In the genomic region with DNA sequence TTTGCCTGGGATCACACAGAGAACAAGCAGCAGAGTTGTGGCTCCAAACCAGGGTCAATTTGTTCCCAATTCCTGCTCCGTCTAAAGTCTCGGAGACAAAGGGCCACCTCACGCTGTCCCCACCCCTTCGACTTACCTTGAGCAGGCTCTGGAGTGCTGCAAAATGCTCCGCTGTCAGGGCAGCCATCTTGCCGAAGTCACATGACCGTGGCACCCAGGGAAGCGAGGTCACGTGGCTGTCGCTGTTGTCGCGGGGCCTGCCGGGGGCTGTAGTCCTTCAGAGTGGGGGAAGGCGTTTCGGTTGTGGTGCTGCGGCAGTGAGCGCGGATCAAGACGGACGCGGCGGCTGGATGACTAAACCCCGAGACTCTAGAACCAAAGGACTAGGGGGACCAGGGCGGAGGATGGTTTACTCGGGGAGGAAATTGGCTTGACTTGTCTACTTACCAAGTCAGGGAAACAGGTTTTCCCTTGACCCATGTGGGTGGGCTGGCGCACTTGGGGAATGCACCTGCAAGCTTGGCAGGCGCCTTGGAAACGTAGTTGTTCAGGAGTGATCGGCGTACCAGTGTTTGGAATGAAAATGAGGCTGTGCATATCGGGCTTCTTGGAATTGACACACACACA, we compare ENCODE assay signal across 8 cellular contexts. TPM values are rescaled to one million over a fixed set of nuclear protein-coding genes. Genes with fewer than 3 reads are reported as not detected.
A peak's percentile ranks its signal among the peaks of the same experiment; 100 is the strongest.
DNase-seq lines count a peak whose midpoint lies in the region; ATAC-seq and TF ChIP-seq lines count a peak whose summit lies in the region.

A gene (minus strand): TSS at position 199 of the 627 bp plus-strand sequence. CDS start 12 bp downstream, at position 187.

- CTCF ChIA-PET in RWPE1 (lab: Yijun Ruan, JAX), result interaction anchor here (0.6 kb wide), 1 partner anchor 71 kb away, joined by 6 read pairs; no protein-coding TSS in a partner anchor

- peak; percentile 95 for DNase-seq in Daoy (ENCODE audit: low read depth)
- DNase-seq in GOT3 (lab: John Stamatoyannopoulos, UW), result peak; percentile 58
- DNase-seq in LNCaP clone FGC (ENCODE audit: low read depth), result peak; percentile 80
- DNase-seq in RWPE1 (ENCODE audit: low spot score), result peak; percentile 97
- DNase-seq in activated T-helper 2 cell treated with anti-CD3 and anti-CD28 coated beads, Interferon-gamma antibody, Interleukin-2, Interleukin-4, amounts not matched to agents 10 μg/mL and 5 μg/mL and 100 μg/mL, durations not matched to agents 14 hours and 24 hours and 36 hours (ENCODE audit: low spot score), result peak; percentile 92
- DNase-seq in fibroblast of mammary gland (ENCODE audit: low read depth), result peak; percentile 91
- peak; percentile 85 to 96 (median 91) for DNase-seq in naive thymus-derived CD8-positive, alpha-beta T cell
- DNase-seq in stimulated activated naive CD4-positive, alpha-beta T cell (lab: John Stamatoyannopoulos, UW), result peak; percentile 84 to 92 (median 88)

- H3K36me3 Mint-ChIP-seq in activated T-helper 2 cell treated with anti-CD3 and anti-CD28 coated beads, Interferon-gamma antibody, Interleukin-2, Interleukin-4, amounts not matched to agents 10 μg/mL and 5 μg/mL and 100 μg/mL, durations not matched to agents 14 hours and 24 hours and 36 hours (ENCODE audit: low read depth), result no peaks in the 10 kb centered on the region
- peaks cover 0 to 3% (median 0%) of the 10 kb centered on the region in 3 donors for H3K36me3 Mint-ChIP-seq in naive thymus-derived CD8-positive, alpha-beta T cell

- peak; percentile 98 to 99 for ATAC-seq in naive thymus-derived CD8-positive, alpha-beta T cell

- H3K4me3 Mint-ChIP-seq in activated T-helper 2 cell treated with anti-CD3 and anti-CD28 coated beads, Interferon-gamma antibody, Interleukin-2, Interleukin-4, amounts not matched to agents 10 μg/mL and 5 μg/mL and 100 μg/mL, durations not matched to agents 14 hours and 24 hours and 36 hours (ENCODE audit: low read depth), result peak within 1 kb of the TSS; percentile 88
- peak within 1 kb of the TSS; percentile 86 to 97 (median 94) for H3K4me3 Mint-ChIP-seq in naive thymus-derived CD8-positive, alpha-beta T cell

- H3K27ac Mint-ChIP-seq in activated T-helper 2 cell treated with anti-CD3 and anti-CD28 coated beads, Interferon-gamma antibody, Interleukin-2, Interleukin-4, amounts not matched to agents 10 μg/mL and 5 μg/mL and 100 μg/mL, durations not matched to agents 14 hours and 24 hours and 36 hours, result peak within 1 kb of the TSS; percentile 75
- peak within 1 kb of the TSS; percentile 88 to 96 (median 93) for H3K27ac Mint-ChIP-seq in naive thymus-derived CD8-positive, alpha-beta T cell

- H3K27me3 Mint-ChIP-seq in activated T-helper 2 cell treated with anti-CD3 and anti-CD28 coated beads, Interferon-gamma antibody, Interleukin-2, Interleukin-4, amounts not matched to agents 10 μg/mL and 5 μg/mL and 100 μg/mL, durations not matched to agents 14 hours and 24 hours and 36 hours (ENCODE audit: low read depth), result no peaks in the 10 kb centered on the region
- H3K27me3 Mint-ChIP-seq in naive thymus-derived CD8-positive, alpha-beta T cell, result no peaks in the 10 kb centered on the region

- H3K4me1 Mint-ChIP-seq in activated T-helper 2 cell treated with anti-CD3 and anti-CD28 coated beads, Interferon-gamma antibody, Interleukin-2, Interleukin-4, amounts not matched to agents 10 μg/mL and 5 μg/mL and 100 μg/mL, durations not matched to agents 14 hours and 24 hours and 36 hours (ENCODE audit: low read depth), result peaks cover 22% of the 10 kb centered on the region
- peaks cover 21 to 45% (median 41%) of the 10 kb centered on the region in 4 donors for H3K4me1 Mint-ChIP-seq in naive thymus-derived CD8-positive, alpha-beta T cell

- H3K9me3 Mint-ChIP-seq in activated T-helper 2 cell treated with anti-CD3 and anti-CD28 coated beads, Interferon-gamma antibody, Interleukin-2, Interleukin-4, amounts not matched to agents 10 μg/mL and 5 μg/mL and 100 μg/mL, durations not matched to agents 14 hours and 24 hours and 36 hours, result no peaks in the 10 kb centered on the region
- no peaks in the 10 kb centered on the region for H3K9me3 Mint-ChIP-seq in naive thymus-derived CD8-positive, alpha-beta T cell

- intact Hi-C loops in activated T-helper 2 cell treated with anti-CD3 and anti-CD28 coated beads, Interferon-gamma antibody, Interleukin-2, Interleukin-4, amounts not matched to agents 10 μg/mL and 5 μg/mL and 100 μg/mL, durations not matched to agents 14 hours and 24 hours and 36 hours (cut with micrococcal nuclease), result loop anchor here (1.0 to 5.0 kb wide), 2 partner anchors 221 to 342 kb away; a partner anchor contains a TSS

- H3K4me3 ChIP-seq in LNCaP clone FGC (ENCODE audit: low read depth, low read length) (peak within 1 kb of the TSS; percentile 88), fibroblast of mammary gland (ENCODE audit: control insufficient read depth, low read depth, low read length) (peak within 1 kb of the TSS; percentile 99)

- H3K27ac ChIP-seq in RWPE1, result no peak within 1 kb of the TSS

- TF ChIP-seq CTCF in LNCaP clone FGC (IDR thresholded peaks at IDR 0.05; ENCODE audit: control insufficient read depth, extremely low read depth, insufficient read depth) (no peak), RWPE1 (conservative IDR thresholded peaks at IDR 0.05; ENCODE audit: low read depth) (no peak), fibroblast of mammary gland (conservative IDR thresholded peaks at IDR 0.05; ENCODE audit: control insufficient read depth, insufficient read depth, low read depth, low read length) (no peak)

- POLR2A ChIA-PET in RWPE1 (lab: Yijun Ruan, JAX; ENCODE audit: low non-redundant PET), result no interaction called here
- POLR2A ChIA-PET in naive thymus-derived CD8-positive, alpha-beta T cell (lab: Charles Lee), result interaction anchor here (0.8 to 1.0 kb wide), 2 partner anchors 221 to 627 kb away, joined by 3 to 4 read pairs; a partner anchor contains a TSS

RNA-seq across cellular contexts. Expression of the gene that starts here (rescaled TPM):
- total RNA-seq in Daoy (2014; rRNA removed; shearing (Covaris generic)), result 23.9 and 43.5 TPM in 2 replicates
- total RNA-seq in activated T-helper 2 cell treated with anti-CD3 and anti-CD28 coated beads, Interferon-gamma antibody, Interleukin-2, Interleukin-4, amounts not matched to agents 10 μg/mL and 5 μg/mL and 100 μg/mL, durations not matched to agents 14 hours and 24 hours and 36 hours, result 35.8 and 39.8 TPM in 2 replicates
- total RNA-seq in naive thymus-derived CD8-positive, alpha-beta T cell, result 10 to 100 TPM; 46.6 to 48.5 TPM
- 10 to 100 TPM; 68.9 to 94.0 (median 91.9) TPM for polyA plus RNA-seq in naive thymus-derived CD8-positive, alpha-beta T cell
